ENCODE assay signal across 13 cellular contexts in the genomic region with DNA sequence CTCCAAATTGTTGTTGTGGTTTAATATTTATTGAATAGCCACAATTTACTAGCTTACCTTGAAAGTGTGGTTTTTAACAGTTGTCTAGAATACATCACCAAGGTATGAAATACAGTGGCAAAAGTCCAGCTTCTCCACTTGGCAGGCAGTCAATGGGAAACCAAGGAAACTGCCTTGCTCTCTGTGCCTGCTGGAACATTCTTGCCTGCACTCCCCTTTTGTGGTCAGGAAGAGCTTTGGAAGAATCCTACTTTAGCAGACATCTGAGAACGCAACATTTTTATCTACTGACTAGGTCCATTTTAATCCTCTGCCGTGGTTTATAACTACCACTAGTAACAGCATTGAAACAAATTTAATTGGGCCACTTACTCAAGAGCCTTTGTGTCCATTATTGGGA.
DNase-seq lines count a peak whose midpoint lies in the region; ATAC-seq and TF ChIP-seq lines count a peak whose summit lies in the region.
"Had no signal": no experiment of that assay in that cellular context is flagged by ENCODE, and none has a peak within 500 bp of the region (broad histone marks: within the 10 kb centered on the region; RNA-seq: fewer than 3 reads in every experiment).

No MANE protein-coding gene starts in this region.

- WGBS in prostate gland: 44% methylated on average over 2 of the region's 2 CpGs

- ATAC-seq in left lung (peak; percentile 86), HG02870 (IDR thresholded peaks at IDR 0.05; ENCODE audit: unreplicated experiment) (no peak)
- ATAC-seq: stimulated activated memory B cell treated with anti-CD40 and anti-IgM and Interleukin-4, amounts not matched to agents 10 μg/mL and 1 μg/mL and 100 μg/mL, for 72 hours had no signal

- intact Hi-C loops in left lung (cut with DNase I) (no loop called here), prostate gland (cut with DNase I) (no loop called here)

- in situ Hi-C loops in astrocyte of the cerebellum (cut with HindIII; ENCODE audit: low sequenced_read_pairs): no loop called here

- H3K4me1 ChIP-seq in left lung (no peaks in the 10 kb centered on the region), prostate gland (replicated peaks) (no peaks in the 10 kb centered on the region)
- H3K4me1 ChIP-seq: BLaER1 treated with 17β-estradiol and CSF1 and Interleukin-3, amounts not matched to agents 10 nM and 100 nM had no signal

- no peak for TF ChIP-seq CTCF in AG04450 (IDR thresholded peaks at IDR 0.05; ENCODE audit: low read depth, low read length)
- TF ChIP-seq CTCF in astrocyte of the cerebellum (IDR thresholded peaks at IDR 0.05; ENCODE audit: low read depth, low read length, missing control alignments): no peak
- no peak for TF ChIP-seq CTCF in left lung (IDR thresholded peaks at IDR 0.05)
- TF ChIP-seq CTCF in prostate gland (IDR thresholded peaks at IDR 0.05): no peak

- no peak overlapping the region for H3K4me3 ChIP-seq in AG04450 (ENCODE audit: low read depth, low read length)
- no peak overlapping the region for H3K4me3 ChIP-seq in astrocyte of the cerebellum (ENCODE audit: low read depth, low read length)
- H3K4me3 ChIP-seq in left lung: no peak overlapping the region
- H3K4me3 ChIP-seq in prostate gland: no peak overlapping the region
- H3K4me3 ChIP-seq: BLaER1 treated with 17β-estradiol and CSF1 and Interleukin-3, amounts not matched to agents 10 nM and 100 nM had no signal

- no peaks in the 10 kb centered on the region for H3K9me3 ChIP-seq in AG04450 (ENCODE audit: control insufficient read depth, insufficient read depth, low read length)
- no peaks in the 10 kb centered on the region for H3K9me3 ChIP-seq in left lung
- H3K9me3 ChIP-seq in prostate gland: no peaks in the 10 kb centered on the region

- DNase-seq in AG04450 (ENCODE audit: low read depth, low spot score) (peak; percentile 91), HT1080 (ENCODE audit: low read depth) (peak; percentile 98), astrocyte of the cerebellum (ENCODE audit: low read depth) (peak; percentile 99), left lung (peak in 1 of 2 donors; percentile 51), 8988T (no peak), prostate gland (ENCODE audit: low spot score) (no peak), dermis blood vessel endothelial cell (no peak)
- DNase-seq: activated naive CD4-positive, alpha-beta T cell treated with anti-CD3 and anti-CD28 coated beads, Interleukin-2, amount 10 ng/mL, durations not matched to agents 7 days and 5 days; erythroblast; MV-4-11 had no signal

- H3K27ac ChIP-seq in AG04450 (ENCODE audit: low read depth, low read length) (peak overlapping the region; percentile 87), left lung (no peak overlapping the region), prostate gland (no peak overlapping the region)
- H3K27ac ChIP-seq: BLaER1 treated with 17β-estradiol and CSF1 and Interleukin-3, amounts not matched to agents 10 nM and 100 nM had no signal

- no peak for TF ChIP-seq POLR2A in prostate gland (IDR thresholded peaks at IDR 0.05)

- no peaks in the 10 kb centered on the region for H3K36me3 ChIP-seq in left lung
- H3K36me3 ChIP-seq in prostate gland: no peaks in the 10 kb centered on the region
- H3K36me3 ChIP-seq: BLaER1 treated with 17β-estradiol and CSF1 and Interleukin-3, amounts not matched to agents 10 nM and 100 nM had no signal

- CTCF ChIA-PET in AG04450 (lab: Charles Lee): interaction anchor here (0.5 to 1.4 kb wide), 2 partner anchors 10 to 139 kb away, joined by 4 to 5 read pairs; no protein-coding TSS in a partner anchor

- POLR2A ChIA-PET in AG04450 (lab: Yijun Ruan, JAX): no interaction called here

- no peaks in the 10 kb centered on the region for H3K27me3 ChIP-seq in AG04450 (ENCODE audit: control insufficient read depth, insufficient read depth, low read length)
- no peaks in the 10 kb centered on the region for H3K27me3 ChIP-seq in left lung
- H3K27me3 ChIP-seq in prostate gland (replicated peaks; ENCODE audit: insufficient read depth): no peaks in the 10 kb centered on the region
- H3K27me3 ChIP-seq: BLaER1 treated with 17β-estradiol and CSF1 and Interleukin-3, amounts not matched to agents 10 nM and 100 nM had no signal

Comparison
In these comparisons a context has a peak if more than half of its experiments do, and no peak if none do; other contexts are left out.
1. DNase-seq: peak in AG04450 (single experiment), HT1080 (single experiment) and astrocyte of the cerebellum (single experiment); none in 8988T (single experiment), prostate gland (single experiment) and dermis blood vessel endothelial cell (single experiment).